1 cellular context compared by ENCODE assay signal in the genomic region with DNA sequence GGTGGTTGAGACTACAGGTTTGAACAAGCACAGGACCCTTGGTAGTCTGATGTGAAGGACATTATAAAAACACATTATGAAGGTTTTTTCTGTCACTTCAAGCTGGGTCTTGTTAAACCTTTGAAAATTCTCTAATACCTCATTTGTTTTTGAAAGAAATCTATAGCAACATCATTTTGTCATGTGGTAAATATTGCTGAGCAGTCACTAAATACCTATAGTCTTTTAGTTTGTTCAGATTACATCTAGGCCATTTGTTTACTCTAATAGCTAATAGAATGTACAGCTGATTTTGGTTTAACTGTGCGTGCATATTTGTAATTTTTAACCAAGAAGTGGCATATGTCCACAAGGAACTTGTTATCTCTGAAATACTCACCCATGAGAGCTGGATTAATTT.
TF ChIP-seq lines count a peak whose summit lies in the region.

No MANE protein-coding gene starts in this region.

TF ChIP-seq in WTC11, 78 proteins besides CTCF, POLR2A, EP300 and RAD21 (continued from another document):
- TF ChIP-seq ZNF396 (CRISPR knock-in tag; IDR thresholded peaks at IDR 0.05; ENCODE audit: borderline replicate concordance) (no peak), CREB1 (CRISPR knock-in tag; IDR thresholded peaks at IDR 0.05) (no peak), GRHL2 (CRISPR knock-in tag; IDR thresholded peaks at IDR 0.05; ENCODE audit: insufficient replicate concordance, severe bottlenecking) (no peak), ZNF232 (CRISPR knock-in tag; IDR thresholded peaks at IDR 0.05) (no peak), OVOL2 (CRISPR knock-in tag; IDR thresholded peaks at IDR 0.05; ENCODE audit: borderline replicate concordance) (no peak)
- TF ChIP-seq, protein P1, sequence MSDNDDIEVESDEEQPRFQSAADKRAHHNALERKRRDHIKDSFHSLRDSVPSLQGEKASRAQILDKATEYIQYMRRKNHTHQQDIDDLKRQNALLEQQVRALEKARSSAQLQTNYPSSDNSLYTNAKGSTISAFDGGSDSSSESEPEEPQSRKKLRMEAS (CRISPR knock-in tag; IDR thresholded peaks at IDR 0.05) = no peak
- TF ChIP-seq, protein P2, sequence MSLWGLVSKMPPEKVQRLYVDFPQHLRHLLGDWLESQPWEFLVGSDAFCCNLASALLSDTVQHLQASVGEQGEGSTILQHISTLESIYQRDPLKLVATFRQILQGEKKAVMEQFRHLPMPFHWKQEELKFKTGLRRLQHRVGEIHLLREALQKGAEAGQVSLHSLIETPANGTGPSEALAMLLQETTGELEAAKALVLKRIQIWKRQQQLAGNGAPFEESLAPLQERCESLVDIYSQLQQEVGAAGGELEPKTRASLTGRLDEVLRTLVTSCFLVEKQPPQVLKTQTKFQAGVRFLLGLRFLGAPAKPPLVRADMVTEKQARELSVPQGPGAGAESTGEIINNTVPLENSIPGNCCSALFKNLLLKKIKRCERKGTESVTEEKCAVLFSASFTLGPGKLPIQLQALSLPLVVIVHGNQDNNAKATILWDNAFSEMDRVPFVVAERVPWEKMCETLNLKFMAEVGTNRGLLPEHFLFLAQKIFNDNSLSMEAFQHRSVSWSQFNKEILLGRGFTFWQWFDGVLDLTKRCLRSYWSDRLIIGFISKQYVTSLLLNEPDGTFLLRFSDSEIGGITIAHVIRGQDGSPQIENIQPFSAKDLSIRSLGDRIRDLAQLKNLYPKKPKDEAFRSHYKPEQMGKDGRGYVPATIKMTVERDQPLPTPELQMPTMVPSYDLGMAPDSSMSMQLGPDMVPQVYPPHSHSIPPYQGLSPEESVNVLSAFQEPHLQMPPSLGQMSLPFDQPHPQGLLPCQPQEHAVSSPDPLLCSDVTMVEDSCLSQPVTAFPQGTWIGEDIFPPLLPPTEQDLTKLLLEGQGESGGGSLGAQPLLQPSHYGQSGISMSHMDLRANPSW (CRISPR knock-in tag; conservative IDR thresholded peaks at IDR 0.05; ENCODE audit: low read depth) = no peak
